8 cellular contexts compared by ENCODE assay signal in the genomic region with DNA sequence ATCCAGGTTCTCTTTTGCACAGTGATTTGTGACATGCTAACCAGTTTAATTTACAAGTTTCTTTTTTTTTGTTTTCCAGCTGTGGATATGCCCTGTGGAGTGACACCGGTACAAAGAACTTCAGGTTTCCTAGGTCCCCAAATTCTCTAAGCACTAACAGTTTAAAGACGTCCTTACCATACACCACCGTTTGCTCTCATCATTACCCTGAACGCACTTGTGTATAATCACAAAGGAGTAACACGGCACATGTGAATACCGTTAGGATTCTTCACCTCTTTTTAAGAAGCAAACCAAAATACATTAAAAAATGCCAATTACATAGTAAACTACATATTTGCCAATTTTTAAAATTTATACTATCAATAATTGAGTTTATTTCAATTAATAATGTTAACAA. TPM values are rescaled to one million over a fixed set of nuclear protein-coding genes. Genes with fewer than 3 reads are reported as not detected.
DNase-seq lines count a peak whose midpoint lies in the region; TF ChIP-seq lines count a peak whose summit lies in the region.

No MANE protein-coding gene starts in this region.

- H3K9ac ChIP-seq in colonic mucosa (ENCODE audit: low read depth in 2 of 2, low read length in 2 of 2) (peak overlapping the region in 1 of 2 donors; percentile 18), neural cell (ENCODE audit: low read length) (peak overlapping the region; percentile 90)

- peak overlapping the region; percentile 87 for H2AFZ ChIP-seq in neural cell (ENCODE audit: low read depth, low read length)

- CTCF ChIA-PET in CD4-positive, alpha-beta memory T cell (lab: Charles Lee; ENCODE audit: partially characterized antibody) = interaction anchor here (0.7 to 1.3 kb wide), 2 partner anchors 27 kb away, joined by 3 read pairs; no protein-coding TSS in a partner anchor

- POLR2A ChIA-PET in CD4-positive, alpha-beta memory T cell (lab: Charles Lee; ENCODE audit: partially characterized antibody) = interaction anchor here (1.7 to 1.8 kb wide), 2 partner anchors 7 to 10 kb away, joined by 5 read pairs; no protein-coding TSS in a partner anchor

- H3K9me3 Mint-ChIP-seq in CD4-positive, alpha-beta memory T cell = peaks cover 0 to 2% (median 0%) of the 10 kb centered on the region in 8 donors

- peaks cover 45 to 69% (median 57%) of the 10 kb centered on the region in 4 donors for H3K4me1 Mint-ChIP-seq in CD4-positive, alpha-beta memory T cell

- peak overlapping the region; percentile 87 for H3K4me2 ChIP-seq in neural cell (ENCODE audit: low read length)

- H3K9me3 ChIP-seq in CD4-positive, alpha-beta memory T cell (ENCODE audit: control insufficient read depth in 1 of 2, low read length in 2 of 2) = no peaks in the 10 kb centered on the region
- H3K9me3 ChIP-seq in colonic mucosa = no peaks in the 10 kb centered on the region
- no peaks in the 10 kb centered on the region for H3K9me3 ChIP-seq in neural cell (ENCODE audit: low read length)

- peak in 3 of 5 donors; percentile 5 to 16 (median 9) for DNase-seq in CD4-positive, alpha-beta memory T cell
- peak; percentile 16 for DNase-seq in NB4 (ENCODE audit: low read depth)
- DNase-seq in colonic mucosa = no peak
- DNase-seq in NK-92 (lab: John Stamatoyannopoulos, UW; ENCODE audit: unreplicated experiment) = no peak
- DNase-seq in stimulated activated CD4-positive, alpha-beta T cell treated with anti-CD3 and anti-CD28 coated beads, Interleukin-15, amount 100 ng/mL, for 24 hours = no peak
- no peak for DNase-seq in NCI-H526 treated with DMSO at 0.1 percent for 48 hours (lab: John Stamatoyannopoulos, UW)
- no peak for DNase-seq in HT-29 (ENCODE audit: low spot score)

- H3K4me3 ChIP-seq in CD4-positive, alpha-beta memory T cell (ENCODE audit: low read length in 2 of 2) = peak overlapping the region; percentile 74 to 82
- H3K4me3 ChIP-seq in NB4 (ENCODE audit: low read depth, low read length) (peak overlapping the region; percentile 82), colonic mucosa (peak overlapping the region; percentile 88), neural cell (ENCODE audit: low read length) (peak overlapping the region; percentile 80)

- H3K27ac ChIP-seq in CD4-positive, alpha-beta memory T cell (ENCODE audit: low read depth, low read length) = peak overlapping the region; percentile 87
- H3K27ac ChIP-seq in colonic mucosa (peak overlapping the region; percentile 63), neural cell (ENCODE audit: low read length) (peak overlapping the region; percentile 64)

- no peaks in the 10 kb centered on the region for H4K20me1 ChIP-seq in neural cell (ENCODE audit: insufficient read depth)

- TF ChIP-seq CTCF in NB4 (IDR thresholded peaks at IDR 0.05; ENCODE audit: low read depth, low read length) (no peak), colonic mucosa (IDR thresholded peaks at IDR 0.05) (no peak), neural cell (IDR thresholded peaks at IDR 0.05; ENCODE audit: poor library complexity, severe bottlenecking) (no peak)

- H3K27me3 ChIP-seq in CD4-positive, alpha-beta memory T cell (ENCODE audit: insufficient read depth, low read length) = no peaks in the 10 kb centered on the region
- H3K27me3 ChIP-seq in colonic mucosa (no peaks in the 10 kb centered on the region), neural cell (ENCODE audit: insufficient read depth, low read depth, low read length) (no peaks in the 10 kb centered on the region)

- no peaks in the 10 kb centered on the region for H3K27me3 Mint-ChIP-seq in CD4-positive, alpha-beta memory T cell

- no peak for TF ChIP-seq POLR2A in NB4 (IDR thresholded peaks at IDR 0.05; ENCODE audit: extremely low read depth, insufficient read length)

- H3K27ac Mint-ChIP-seq in CD4-positive, alpha-beta memory T cell = peak overlapping the region; percentile 70 to 95 (median 89)

- H3F3A ChIP-seq in neural cell (ENCODE audit: insufficient read depth, low read length, poor library complexity, severe bottlenecking) = no peaks in the 10 kb centered on the region

- H3K79me2 ChIP-seq in neural cell (replicated peaks; ENCODE audit: insufficient read depth, low read length) = peaks cover 12% of the 10 kb centered on the region

- no peak for TF ChIP-seq RAD21 in neural cell (conservative IDR thresholded peaks at IDR 0.05)

- peaks cover 21 to 33% of the 10 kb centered on the region in 2 donors for H3K36me3 Mint-ChIP-seq in CD4-positive, alpha-beta memory T cell

- peak overlapping the region; percentile 67 to 100 (median 84) for H3K4me3 Mint-ChIP-seq in CD4-positive, alpha-beta memory T cell

- peaks cover 44% of the 10 kb centered on the region for H3K4me1 ChIP-seq in CD4-positive, alpha-beta memory T cell (ENCODE audit: insufficient read depth, low read length)
- no peaks in the 10 kb centered on the region for H3K4me1 ChIP-seq in colonic mucosa

- no peaks in the 10 kb centered on the region for H3K9me2 ChIP-seq in neural cell (ENCODE audit: insufficient read depth, low read length)

- no peak for TF ChIP-seq EP300 in neural cell (conservative IDR thresholded peaks at IDR 0.05; ENCODE audit: poor library complexity, severe bottlenecking)

- peaks cover 12% of the 10 kb centered on the region for H3K36me3 ChIP-seq in CD4-positive, alpha-beta memory T cell (ENCODE audit: insufficient read depth, low read length)
- H3K36me3 ChIP-seq in colonic mucosa = no peaks in the 10 kb centered on the region
- peaks cover 8% of the 10 kb centered on the region for H3K36me3 ChIP-seq in neural cell (ENCODE audit: insufficient read depth, low read length)

- intact Hi-C loops in CD4-positive, alpha-beta memory T cell (cut with micrococcal nuclease) = loop anchor here (1.0 to 2.0 kb wide), 3 partner anchors 34 to 473 kb away; a partner anchor contains a TSS
- intact Hi-C loops in colonic mucosa (cut with DNase I) = no loop called here

TF ChIP-seq in neural cell, 6 proteins besides CTCF, POLR2A, EP300 and RAD21:
- TF ChIP-seq SMC3 (conservative IDR thresholded peaks at IDR 0.05; ENCODE audit: poor library complexity) = no peak
- TF ChIP-seq, protein P1, sequence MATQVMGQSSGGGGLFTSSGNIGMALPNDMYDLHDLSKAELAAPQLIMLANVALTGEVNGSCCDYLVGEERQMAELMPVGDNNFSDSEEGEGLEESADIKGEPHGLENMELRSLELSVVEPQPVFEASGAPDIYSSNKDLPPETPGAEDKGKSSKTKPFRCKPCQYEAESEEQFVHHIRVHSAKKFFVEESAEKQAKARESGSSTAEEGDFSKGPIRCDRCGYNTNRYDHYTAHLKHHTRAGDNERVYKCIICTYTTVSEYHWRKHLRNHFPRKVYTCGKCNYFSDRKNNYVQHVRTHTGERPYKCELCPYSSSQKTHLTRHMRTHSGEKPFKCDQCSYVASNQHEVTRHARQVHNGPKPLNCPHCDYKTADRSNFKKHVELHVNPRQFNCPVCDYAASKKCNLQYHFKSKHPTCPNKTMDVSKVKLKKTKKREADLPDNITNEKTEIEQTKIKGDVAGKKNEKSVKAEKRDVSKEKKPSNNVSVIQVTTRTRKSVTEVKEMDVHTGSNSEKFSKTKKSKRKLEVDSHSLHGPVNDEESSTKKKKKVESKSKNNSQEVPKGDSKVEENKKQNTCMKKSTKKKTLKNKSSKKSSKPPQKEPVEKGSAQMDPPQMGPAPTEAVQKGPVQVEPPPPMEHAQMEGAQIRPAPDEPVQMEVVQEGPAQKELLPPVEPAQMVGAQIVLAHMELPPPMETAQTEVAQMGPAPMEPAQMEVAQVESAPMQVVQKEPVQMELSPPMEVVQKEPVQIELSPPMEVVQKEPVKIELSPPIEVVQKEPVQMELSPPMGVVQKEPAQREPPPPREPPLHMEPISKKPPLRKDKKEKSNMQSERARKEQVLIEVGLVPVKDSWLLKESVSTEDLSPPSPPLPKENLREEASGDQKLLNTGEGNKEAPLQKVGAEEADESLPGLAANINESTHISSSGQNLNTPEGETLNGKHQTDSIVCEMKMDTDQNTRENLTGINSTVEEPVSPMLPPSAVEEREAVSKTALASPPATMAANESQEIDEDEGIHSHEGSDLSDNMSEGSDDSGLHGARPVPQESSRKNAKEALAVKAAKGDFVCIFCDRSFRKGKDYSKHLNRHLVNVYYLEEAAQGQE (IDR thresholded peaks at IDR 0.05; ENCODE audit: borderline replicate concordance) = no peak
- no peak for TF ChIP-seq TAF1 (IDR thresholded peaks at IDR 0.05; ENCODE audit: low read depth)
- no peak for TF ChIP-seq POLR2AphosphoS5 (IDR thresholded peaks at IDR 0.05)
- TF ChIP-seq EZH2 (IDR thresholded peaks at IDR 0.05; ENCODE audit: borderline replicate concordance, insufficient read depth, low read length, poor library complexity, severe bottlenecking) = no peak
- TF ChIP-seq MXI1 (conservative IDR thresholded peaks at IDR 0.05; ENCODE audit: poor library complexity, severe bottlenecking) = no peak

RNA-seq across cellular contexts. Expression of a gene that starts 0.8 kb away (rescaled TPM):
- 10 to 100 TPM; 30.2 to 32.8 TPM for total RNA-seq in CD4-positive, alpha-beta memory T cell
- 10 to 100 TPM; 25.0 to 28.5 TPM for polyA plus RNA-seq in CD4-positive, alpha-beta memory T cell
- 10 to 100 TPM; 24.2 to 27.0 TPM for total RNA-seq in colonic mucosa
- polyA plus RNA-seq in neural cell = 74.0 and 76.7 TPM in 2 replicates
- 69.9 and 83.3 TPM in 2 replicates for polyA minus RNA-seq in neural cell
- total RNA-seq in HT-29 (2014; rRNA removed; shearing (Covaris generic)) = 5.3 and 5.4 TPM in 2 replicates

Comparison
In these comparisons a context has a peak if more than half of its experiments do, and no peak if none do; other contexts are left out.
1. DNase-seq: peak in CD4-positive, alpha-beta memory T cell (3 of 5) and NB4 (single experiment); none in colonic mucosa (single experiment), NK-92 (single experiment), stimulated activated CD4-positive, alpha-beta T cell treated with anti-CD3 and anti-CD28 coated beads, Interleukin-15, amount 100 ng/mL, for 24 hours (single experiment), NCI-H526 treated with DMSO at 0.1 percent for 48 hours (single experiment) and HT-29 (single experiment).
2. Peak in every context shown above with its lines, with median percentiles within 50 percentile points of each other: H3K27ac ChIP-seq and H3K4me3 ChIP-seq.